In the genomic region with DNA sequence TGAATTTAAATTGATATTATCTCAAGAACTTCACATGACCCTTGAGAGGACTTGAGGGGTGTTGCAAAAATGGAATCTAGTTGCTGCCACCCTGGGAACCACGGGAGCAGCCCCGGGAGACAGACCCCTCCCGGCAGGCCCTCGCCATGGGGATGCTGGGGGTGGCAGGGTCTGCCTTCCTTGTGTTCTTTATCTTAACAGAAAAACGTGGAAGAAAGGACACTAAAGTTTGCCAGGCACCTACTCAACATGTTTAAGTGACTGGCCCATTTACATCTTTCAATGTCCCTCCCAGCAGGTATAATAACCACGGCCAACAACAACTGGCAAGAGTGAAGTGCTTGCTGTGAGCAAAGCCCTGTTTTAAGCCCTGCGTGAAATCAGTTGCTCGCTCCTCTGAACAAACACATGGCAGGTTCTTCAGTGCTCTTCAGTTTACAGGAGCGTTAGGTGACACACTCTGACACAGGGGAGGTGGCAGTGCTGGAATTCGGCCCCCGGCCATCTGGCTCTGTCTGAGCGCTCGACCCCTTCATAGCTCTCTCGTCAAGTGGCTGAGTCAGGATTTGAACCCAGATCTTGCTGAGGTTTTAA, we compare ENCODE assay signal across 19 cellular contexts.
DNase-seq lines count a peak whose midpoint lies in the region; ATAC-seq, FAIRE-seq and TF ChIP-seq lines count a peak whose summit lies in the region.
"Had no signal": no experiment of that assay in that cellular context is flagged by ENCODE, and none has a peak within 500 bp of the region (broad histone marks: within the 10 kb centered on the region; RNA-seq: fewer than 3 reads in every experiment).

No MANE protein-coding gene starts in this region.

- H3K4me1 ChIP-seq in cardiac muscle cell (ENCODE audit: low read depth), result peaks cover 29% of the 10 kb centered on the region
- peaks cover 0 to 4% (median 1%) of the 10 kb centered on the region in 4 experiments; a peak in 2 of 7 replicates for H3K4me1 ChIP-seq in H1 (replicated peaks in 1 of 4; ENCODE audit: control insufficient read depth in 3 of 4, insufficient read depth in 4 of 4, low read length in 3 of 4)
- H3K4me1 ChIP-seq in upper lobe of left lung, result peaks cover 9 to 39% (median 29%) of the 10 kb centered on the region in 4 donors
- H3K4me1 ChIP-seq: HAP-1 had no signal

- H3K36me3 ChIP-seq in cardiac muscle cell, result no peaks in the 10 kb centered on the region
- H3K36me3 ChIP-seq in H1 (ENCODE audit: control insufficient read depth in 2 of 4, insufficient read depth in 4 of 4, low read length in 3 of 4), result no peaks in the 10 kb centered on the region
- no peaks in the 10 kb centered on the region for H3K36me3 ChIP-seq in upper lobe of left lung
- H3K36me3 ChIP-seq: HAP-1, neutrophil had no signal

- TF ChIP-seq CTCF in cardiac muscle cell (IDR thresholded peaks at IDR 0.05; ENCODE audit: low read depth, low read length) (no peak), H1 (IDR thresholded peaks at IDR 0.05; ENCODE audit: control extremely low read depth in 1 of 3, insufficient read depth in 1 of 3, low read depth in 1 of 3, low read length in 3 of 3) (no peak), upper lobe of left lung (IDR thresholded peaks at IDR 0.05) (no peak)

- H4K91ac ChIP-seq in H1 (replicated peaks; ENCODE audit: insufficient read length, low read length), result no peak overlapping the region

- no peak for TF ChIP-seq RAD21 in H1 (IDR thresholded peaks at IDR 0.05 in 1 of 2, conservative IDR thresholded peaks at IDR 0.05 in 1 of 2; ENCODE audit: low read depth in 2 of 2, low read length in 2 of 2)

- 86% methylated on average over 14 of the region's 14 CpGs; no CpG with 5 or more reads in 1 of the 2 experiments for WGBS in H1 (ENCODE audit: extremely low coverage in 1 of 2, insufficient coverage in 1 of 2, insufficient read length in 1 of 2, insufficient replicate concordance in 2 of 2, low coverage in 1 of 2, low lambda C conversion rate in 2 of 2, missing lambda C conversion rate in 1 of 2), 2 experiments
- WGBS in upper lobe of left lung, 2 donors, result 55 to 58% methylated on average over 9 to 14 of the region's 14 CpGs

- H3K4me3 ChIP-seq in cardiac muscle cell, result no peak overlapping the region
- H3K4me3 ChIP-seq in H1 (ENCODE audit: extremely low read depth in 1 of 4, insufficient read depth in 2 of 4, low read depth in 3 of 4, low read length in 4 of 4), result no peak overlapping the region
- H3K4me3 ChIP-seq in upper lobe of left lung, result no peak overlapping the region
- H3K4me3 ChIP-seq: HAP-1 had no signal

- no peak overlapping the region for H3K56ac ChIP-seq in H1 (replicated peaks; ENCODE audit: insufficient read length, low read depth, low read length)

- H2BK20ac ChIP-seq in H1 (ENCODE audit: low read length), result no peak overlapping the region

- H3K9me3 ChIP-seq in cardiac muscle cell (ENCODE audit: low read depth) (no peaks in the 10 kb centered on the region), H1 (ENCODE audit: insufficient read depth in 2 of 2, low read depth in 1 of 2, low read length in 1 of 2) (peaks cover 0 to 2% of the 10 kb centered on the region in 2 experiments; a peak in 2 of 4 replicates), upper lobe of left lung (no peaks in the 10 kb centered on the region)
- H3K9me3 ChIP-seq: HAP-1, neutrophil had no signal

- CTCF ChIA-PET in H1 (lab: Charles Lee; ENCODE audit: partially characterized antibody), result interaction anchor here (0.8 to 1.2 kb wide), 5 partner anchors 10 to 134 kb away, joined by 3 to 4 read pairs (median 3); no protein-coding TSS in a partner anchor

- no peak overlapping the region for H4K5ac ChIP-seq in H1 (ENCODE audit: insufficient read length, low read depth, low read length)

- no peak overlapping the region for H2AFZ ChIP-seq in H1 (ENCODE audit: low read length)

- no peaks in the 10 kb centered on the region for H3K27me3 ChIP-seq in cardiac muscle cell
- no peaks in the 10 kb centered on the region for H3K27me3 ChIP-seq in H1 (replicated peaks in 1 of 4; ENCODE audit: control insufficient read depth in 3 of 4, extremely low read depth in 1 of 4, insufficient read depth in 3 of 4, low read length in 3 of 4)
- H3K27me3 ChIP-seq in upper lobe of left lung, result no peaks in the 10 kb centered on the region

- H3K79me1 ChIP-seq in H1 (ENCODE audit: low read depth, low read length), result no peaks in the 10 kb centered on the region

- H3K27ac ChIP-seq in cardiac muscle cell (peak overlapping the region; percentile 6), H1 (ENCODE audit: low read depth, low read length) (no peak overlapping the region), upper lobe of left lung (peak overlapping the region in 3 of 4 donors; percentile 47 to 65 (median 60))
- H3K27ac ChIP-seq: KMS-11, neutrophil had no signal

- H4K20me1 ChIP-seq in H1 (replicated peaks in 1 of 2; ENCODE audit: control insufficient read depth in 1 of 2, insufficient read depth in 2 of 2, low read length in 2 of 2), result no peaks in the 10 kb centered on the region

- no peaks in the 10 kb centered on the region for H3K79me2 ChIP-seq in H1 (ENCODE audit: control insufficient read depth in 1 of 2, insufficient read depth in 2 of 2, low read length in 2 of 2)

- H2BK12ac ChIP-seq in H1 (ENCODE audit: low read depth, low read length), result no peak overlapping the region

- H2BK120ac ChIP-seq in H1 (replicated peaks; ENCODE audit: low read depth, low read length), result no peak overlapping the region

- FAIRE-seq in H1 (lab: Jason Lieb, UNC), result no peak
- FAIRE-seq: frontal cortex had no signal

- peak overlapping the region; percentile 3; the same call in 1 of the 2 replicates for H4K8ac ChIP-seq in H1 (ENCODE audit: extremely low read depth, insufficient read depth, low read length)

- no peak overlapping the region for H3K9ac ChIP-seq in H1 (replicated peaks in 1 of 4; ENCODE audit: extremely low read depth in 1 of 4, low read depth in 3 of 4, low read length in 3 of 4)
- H3K9ac ChIP-seq: KMS-11 had no signal

- H3K23ac ChIP-seq in H1 (ENCODE audit: insufficient read length), result no peak overlapping the region

- no peak overlapping the region for H2AK5ac ChIP-seq in H1 (ENCODE audit: low read depth, low read length)

- no peak overlapping the region for H3K14ac ChIP-seq in H1 (ENCODE audit: insufficient read length)

- no peak for TF ChIP-seq POLR2A in H1 (IDR thresholded peaks at IDR 0.05; ENCODE audit: control extremely low read depth in 1 of 2, low read depth in 2 of 2, low read length in 2 of 2)
- no peak for TF ChIP-seq POLR2A in upper lobe of left lung (IDR thresholded peaks at IDR 0.05)

- H3K18ac ChIP-seq in H1 (ENCODE audit: extremely low read depth, low read length), result no peak overlapping the region

- H2BK5ac ChIP-seq in H1 (ENCODE audit: low read depth, low read length), result no peak overlapping the region

- intact Hi-C loops in Right ventricle myocardium superior (cut with DNase I), result no loop called here

- ATAC-seq in Right ventricle myocardium superior (ENCODE audit: poor library complexity) (no peak), upper lobe of left lung (ENCODE audit: low FRiP score in 2 of 2) (no peak), GM21515 (IDR thresholded peaks at IDR 0.05; ENCODE audit: unreplicated experiment) (no peak)
- ATAC-seq: left colon had no signal

- H3K4me2 ChIP-seq in H1 (ENCODE audit: insufficient read depth in 1 of 2, low read depth in 2 of 2, low read length in 2 of 2), result no peak overlapping the region
- H3K4me2 ChIP-seq: KMS-11 had no signal

- DNase-seq in cardiac muscle cell (ENCODE audit: low read depth in 1 of 2, low spot score in 1 of 2) (peak in 1 of 2 donors; percentile 74), Right ventricle myocardium superior (no peak), NCI-H187 treated with DMSO at 0.1 percent for 48 hours (lab: John Stamatoyannopoulos, UW) (peak; percentile 16), H1 (ENCODE audit: low read depth in 1 of 2, low spot score in 2 of 2) (peak in 1 of 2 experiments; percentile 33), upper lobe of left lung (peak in 1 of 2 donors; percentile 59), cortex of kidney (lab: John Stamatoyannopoulos, UW) (no peak)
- DNase-seq in stimulated activated CD4-positive, alpha-beta T cell treated with anti-CD3 and anti-CD28 coated beads, Interleukin-12 subunit alpha, Interleukin-12 subunit beta, amount 100 ng/mL, for 4 hours, result no peak
- DNase-seq: activated CD4-positive, CD25-positive, alpha-beta regulatory T cell; activated naive CD8-positive, alpha-beta T cell treated with anti-CD3 and anti-CD28 coated beads for 36 hours; dermis blood vessel endothelial cell; left colon; NCI-H1092; NCI-H446; retina had no signal

- H3K4ac ChIP-seq in H1 (replicated peaks; ENCODE audit: insufficient read length, low read depth, low read length), result no peak overlapping the region

- peaks cover 7% of the 10 kb centered on the region; the same call in 1 of the 2 replicates for H3K23me2 ChIP-seq in H1 (ENCODE audit: low read depth, low read length)

- no peak overlapping the region for H2BK15ac ChIP-seq in H1 (ENCODE audit: low read length)

- TF ChIP-seq EP300 in H1 (IDR thresholded peaks at IDR 0.05; ENCODE audit: borderline replicate concordance in 1 of 2, low read depth in 2 of 2, low read length in 2 of 2) (no peak), upper lobe of left lung (IDR thresholded peaks at IDR 0.05) (no peak)

- POLR2A ChIA-PET in H1 (lab: Charles Lee; ENCODE audit: partially characterized antibody), result no interaction called here

TF ChIP-seq in H1, 55 proteins besides CTCF, POLR2A, EP300 and RAD21 (continues in another document):
- TF ChIP-seq TCF12 (IDR thresholded peaks at IDR 0.05; ENCODE audit: low read depth, low read length) (no peak), RBBP5 (IDR thresholded peaks at IDR 0.05; ENCODE audit: borderline replicate concordance, low read depth, low read length) (no peak), RNF2 (IDR thresholded peaks at IDR 0.05; ENCODE audit: borderline replicate concordance, low read depth, low read length, missing control alignments, poor library complexity, severe bottlenecking) (no peak), RFX5 (IDR thresholded peaks at IDR 0.05; ENCODE audit: borderline replicate concordance, low read depth, low read length) (no peak), EGR1 (IDR thresholded peaks at IDR 0.05; ENCODE audit: borderline replicate concordance, low read depth, low read length) (no peak), KDM4A (IDR thresholded peaks at IDR 0.05; ENCODE audit: low read depth, low read length, severe bottlenecking) (no peak)
- TF ChIP-seq, protein P1, sequence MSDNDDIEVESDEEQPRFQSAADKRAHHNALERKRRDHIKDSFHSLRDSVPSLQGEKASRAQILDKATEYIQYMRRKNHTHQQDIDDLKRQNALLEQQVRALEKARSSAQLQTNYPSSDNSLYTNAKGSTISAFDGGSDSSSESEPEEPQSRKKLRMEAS (IDR thresholded peaks at IDR 0.05), result no peak
- TF ChIP-seq, protein P2, sequence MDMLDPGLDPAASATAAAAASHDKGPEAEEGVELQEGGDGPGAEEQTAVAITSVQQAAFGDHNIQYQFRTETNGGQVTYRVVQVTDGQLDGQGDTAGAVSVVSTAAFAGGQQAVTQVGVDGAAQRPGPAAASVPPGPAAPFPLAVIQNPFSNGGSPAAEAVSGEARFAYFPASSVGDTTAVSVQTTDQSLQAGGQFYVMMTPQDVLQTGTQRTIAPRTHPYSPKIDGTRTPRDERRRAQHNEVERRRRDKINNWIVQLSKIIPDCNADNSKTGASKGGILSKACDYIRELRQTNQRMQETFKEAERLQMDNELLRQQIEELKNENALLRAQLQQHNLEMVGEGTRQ (IDR thresholded peaks at IDR 0.05; ENCODE audit: low read length), result no peak
